ENCODE assay signal across 1 cellular context in genomic region chr13:23450340-23451046, GRCh38.
TF ChIP-seq lines count a peak whose summit lies in the region.

No MANE protein-coding gene starts in this region.

TF ChIP-seq in IMR-90, 13 proteins besides CTCF, POLR2A, EP300 and RAD21 (continued from another document):
- no peak for TF ChIP-seq ELK1 (IDR thresholded peaks at IDR 0.05; ENCODE audit: borderline replicate concordance, low read depth, low read length)
- no peak for TF ChIP-seq CEBPB (IDR thresholded peaks at IDR 0.05; ENCODE audit: low read depth, low read length)
- no peak for TF ChIP-seq USF2 (IDR thresholded peaks at IDR 0.05; ENCODE audit: low read depth, low read length)
